In the genomic region with DNA sequence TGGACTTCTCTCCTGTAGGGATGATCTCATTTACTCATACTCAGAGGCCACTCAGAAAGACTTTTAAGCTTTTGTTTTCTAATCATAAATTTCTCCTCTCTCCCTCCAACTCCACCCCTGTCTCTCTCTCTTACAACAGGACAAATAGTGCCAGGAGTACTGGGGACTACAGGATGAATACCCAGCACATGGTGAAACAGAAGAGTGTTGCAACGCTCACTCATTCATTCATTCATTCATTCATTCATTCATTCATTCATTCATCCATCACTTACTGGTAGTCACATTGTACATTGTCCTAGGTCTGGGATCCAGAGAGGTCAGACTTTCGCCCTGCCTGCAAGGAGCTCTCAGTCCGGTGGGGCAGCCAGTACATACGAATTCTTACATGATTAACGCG, we compare ENCODE assay signal across 30 cellular contexts.
"Had no signal": no experiment of that assay in that cellular context is flagged by ENCODE, and none has a peak within 500 bp of the region (broad histone marks: within the 10 kb centered on the region; RNA-seq: fewer than 3 reads in every experiment).

No MANE protein-coding gene starts in this region.

- H3K4me3 Mint-ChIP-seq: activated CD4-positive, alpha-beta memory T cell treated with anti-CD3 and anti-CD28 coated beads for 36 hours; activated CD4-positive, alpha-beta T cell treated with anti-CD3 and anti-CD28 coated beads for 36 hours; activated CD4-positive, alpha-beta T cell treated with anti-CD3 and anti-CD28 coated beads, Interleukin-2, amount 10 ng/mL, durations not matched to agents 24 days and 14 days; activated CD8-positive, alpha-beta memory T cell treated with anti-CD3 and anti-CD28 coated beads, Interleukin-2, amount 10 ng/mL, durations not matched to agents 7 days and 5 days; activated CD8-positive, alpha-beta T cell treated with anti-CD3 and anti-CD28 coated beads, Interleukin-2, amount 10 ng/mL, durations not matched to agents 7 days and 5 days; activated naive CD4-positive, alpha-beta T cell treated with anti-CD3 and anti-CD28 coated beads for 36 hours; activated naive CD8-positive, alpha-beta T cell treated with anti-CD3 and anti-CD28 coated beads, Interleukin-2, amount 10 ng/mL, durations not matched to agents 7 days and 5 days; activated T-helper 1 cell treated with anti-CD3 and anti-CD28 coated beads, Interleukin-12 subunit alpha, Interleukin-12 subunit beta, Interleukin-2, Interleukin-4 antibody, amounts not matched to agents 30 ng/mL and 10 ng/mL and 1 ng/mL, durations not matched to agents 14 hours and 24 hours and 36 hours; brain; central memory CD8-positive, alpha-beta T cell; effector memory CD8-positive, alpha-beta T cell had no signal

- H3K27ac Mint-ChIP-seq: activated CD4-positive, alpha-beta memory T cell treated with anti-CD3 and anti-CD28 coated beads for 36 hours; activated CD4-positive, alpha-beta T cell treated with anti-CD3 and anti-CD28 coated beads for 36 hours; activated CD4-positive, alpha-beta T cell treated with anti-CD3 and anti-CD28 coated beads, Interleukin-2, amount 10 ng/mL, durations not matched to agents 24 days and 14 days; activated CD8-positive, alpha-beta memory T cell treated with anti-CD3 and anti-CD28 coated beads, Interleukin-2, amount 10 ng/mL, durations not matched to agents 7 days and 5 days; activated CD8-positive, alpha-beta T cell treated with anti-CD3 and anti-CD28 coated beads, Interleukin-2, amount 10 ng/mL, durations not matched to agents 7 days and 5 days; activated naive CD4-positive, alpha-beta T cell treated with anti-CD3 and anti-CD28 coated beads for 36 hours; activated naive CD4-positive, alpha-beta T cell treated with anti-CD3 and anti-CD28 coated beads, Interleukin-2, amount 50 U/mL, for 72 hours; activated naive CD8-positive, alpha-beta T cell treated with anti-CD3 and anti-CD28 coated beads, Interleukin-2, amount 10 ng/mL, durations not matched to agents 7 days and 5 days; activated T-helper 1 cell treated with anti-CD3 and anti-CD28 coated beads, Interleukin-12 subunit alpha, Interleukin-12 subunit beta, Interleukin-2, Interleukin-4 antibody, amounts not matched to agents 30 ng/mL and 10 ng/mL and 1 ng/mL, durations not matched to agents 14 hours and 24 hours and 36 hours; activated T-helper 2 cell treated with anti-CD3 and anti-CD28 coated beads, Interferon-gamma antibody, Interleukin-2, Interleukin-4, amounts not matched to agents 10 μg/mL and 5 μg/mL and 100 μg/mL, durations not matched to agents 14 hours and 24 hours and 36 hours; effector memory CD8-positive, alpha-beta T cell had no signal

- H3K27ac ChIP-seq: ascending aorta, breast epithelium, cardiac muscle cell, foreskin keratinocyte, gastrocnemius medialis had no signal

- H3K4me1 Mint-ChIP-seq: activated CD4-positive, alpha-beta T cell treated with anti-CD3 and anti-CD28 coated beads for 36 hours; central memory CD8-positive, alpha-beta T cell had no signal

- H3K36me3 Mint-ChIP-seq: activated CD4-positive, alpha-beta memory T cell treated with anti-CD3 and anti-CD28 coated beads for 36 hours; activated CD8-positive, alpha-beta memory T cell treated with anti-CD3 and anti-CD28 coated beads, Interleukin-2, amount 10 ng/mL, durations not matched to agents 7 days and 5 days; activated naive CD4-positive, alpha-beta T cell treated with anti-CD3 and anti-CD28 coated beads, Interleukin-2, amount 50 U/mL, for 72 hours; activated naive CD8-positive, alpha-beta T cell treated with anti-CD3 and anti-CD28 coated beads, Interleukin-2, amount 10 ng/mL, durations not matched to agents 7 days and 5 days; brain had no signal

- H3K9me3 Mint-ChIP-seq: activated CD4-positive, alpha-beta memory T cell treated with anti-CD3 and anti-CD28 coated beads for 36 hours; activated CD4-positive, alpha-beta T cell treated with anti-CD3 and anti-CD28 coated beads, Interleukin-2, amount 10 ng/mL, durations not matched to agents 24 days and 14 days; activated naive CD4-positive, alpha-beta T cell treated with anti-CD3 and anti-CD28 coated beads for 36 hours; activated naive CD4-positive, alpha-beta T cell treated with anti-CD3 and anti-CD28 coated beads, Interleukin-2, amount 50 U/mL, for 72 hours; activated naive CD8-positive, alpha-beta T cell treated with anti-CD3 and anti-CD28 coated beads, Interleukin-2, amount 10 ng/mL, durations not matched to agents 7 days and 5 days; activated T-helper 1 cell treated with anti-CD3 and anti-CD28 coated beads, Interleukin-12 subunit alpha, Interleukin-12 subunit beta, Interleukin-2, Interleukin-4 antibody, amounts not matched to agents 30 ng/mL and 10 ng/mL and 1 ng/mL, durations not matched to agents 14 hours and 24 hours and 36 hours; activated T-helper 2 cell treated with anti-CD3 and anti-CD28 coated beads, Interferon-gamma antibody, Interleukin-2, Interleukin-4, amounts not matched to agents 10 μg/mL and 5 μg/mL and 100 μg/mL, durations not matched to agents 14 hours and 24 hours and 36 hours; brain; central memory CD8-positive, alpha-beta T cell; effector memory CD8-positive, alpha-beta T cell had no signal

- H3K36me3 ChIP-seq: ascending aorta, breast epithelium, cardiac muscle cell, gastrocnemius medialis had no signal

- DNase-seq: activated CD4-positive, alpha-beta memory T cell treated with anti-CD3 and anti-CD28 coated beads for 36 hours; activated CD4-positive, alpha-beta T cell treated with anti-CD3 and anti-CD28 coated beads for 36 hours; activated CD4-positive, alpha-beta T cell treated with anti-CD3 and anti-CD28 coated beads, Interleukin-2, amount 10 ng/mL, durations not matched to agents 24 days and 14 days; activated CD4-positive, CD25-positive, alpha-beta regulatory T cell; activated CD4-positive, CD25-positive, alpha-beta regulatory T cell treated with anti-CD3 and anti-CD28 coated beads, Interleukin-2, amount 50 U/mL, for 72 hours; activated CD8-positive, alpha-beta memory T cell treated with anti-CD3 and anti-CD28 coated beads, Interleukin-2, amount 10 ng/mL, durations not matched to agents 7 days and 5 days; activated CD8-positive, alpha-beta memory T cell treated with anti-CD3 and anti-CD28 coated beads, Interleukin-2, amount 50 U/mL, for 4 hours; activated CD8-positive, alpha-beta T cell treated with anti-CD3 and anti-CD28 coated beads, Interleukin-2, amount 10 ng/mL, durations not matched to agents 7 days and 5 days; activated effector memory CD4-positive, alpha-beta T cell treated with anti-CD3 and anti-CD28 coated beads, Interleukin-2, amount 50 U/mL, for 16 hours; activated naive CD4-positive, alpha-beta T cell treated with anti-CD3 and anti-CD28 coated beads for 36 hours; activated T-cell treated with anti-CD3 and anti-CD28 coated beads, Interleukin-2, amount 50 U/mL, for 1 hour; activated T-cell treated with anti-CD3 and anti-CD28 coated beads, Interleukin-2, amount 50 U/mL, for 48 hours; cortex of kidney; dermis blood vessel endothelial cell; effector CD4-positive, alpha-beta T cell; effector memory CD8-positive, alpha-beta T cell; erythroblast; foreskin keratinocyte; gastrocnemius medialis; T-helper 2 cell had no signal

- H3K27me3 ChIP-seq: ascending aorta, breast epithelium, cardiac muscle cell, esophagus muscularis mucosa, foreskin keratinocyte, gastrocnemius medialis had no signal

- ATAC-seq: activated CD4-positive, alpha-beta T cell treated with anti-CD3 and anti-CD28 coated beads for 36 hours; activated CD8-positive, alpha-beta memory T cell treated with anti-CD3 and anti-CD28 coated beads, Interleukin-2, amount 10 ng/mL, durations not matched to agents 7 days and 5 days; activated CD8-positive, alpha-beta T cell treated with anti-CD3 and anti-CD28 coated beads, Interleukin-2, amount 10 ng/mL, durations not matched to agents 7 days and 5 days; activated naive CD4-positive, alpha-beta T cell treated with anti-CD3 and anti-CD28 coated beads, Interleukin-2, amount 50 U/mL, for 72 hours; effector memory CD8-positive, alpha-beta T cell; foreskin keratinocyte; gastrocnemius medialis had no signal

- H3K9me3 ChIP-seq: ascending aorta, breast epithelium, esophagus muscularis mucosa, gastrocnemius medialis had no signal

- H3K4me1 ChIP-seq: breast epithelium had no signal

- H3K4me3 ChIP-seq: ascending aorta, breast epithelium, cardiac muscle cell, esophagus muscularis mucosa, gastrocnemius medialis had no signal

- H3K27me3 Mint-ChIP-seq: activated CD4-positive, alpha-beta memory T cell treated with anti-CD3 and anti-CD28 coated beads for 36 hours; activated CD4-positive, alpha-beta T cell treated with anti-CD3 and anti-CD28 coated beads for 36 hours had no signal
